In genomic region chr5:78746990-78747389, GRCh38 we compare ENCODE assay signal across 15 cellular contexts.
DNase-seq lines count a peak whose midpoint lies in the region; ATAC-seq and TF ChIP-seq lines count a peak whose summit lies in the region.
"Had no signal": no experiment of that assay in that cellular context is flagged by ENCODE, and none has a peak within 500 bp of the region (broad histone marks: within the 10 kb centered on the region; RNA-seq: fewer than 3 reads in every experiment).

No MANE protein-coding gene starts in this region.

- no peak overlapping the region for H3K4me3 Mint-ChIP-seq in nephron
- H3K4me3 Mint-ChIP-seq: activated CD4-positive, alpha-beta T cell treated with anti-CD3 and anti-CD28 coated beads, Interleukin-2, amount 10 ng/mL, durations not matched to agents 24 days and 14 days; B cell; mesothelial cell of epicardium had no signal

- H3K4me1 ChIP-seq in tibial artery = peaks cover 0 to 41% (median 29%) of the 10 kb centered on the region in 4 donors

- H3K4me3 ChIP-seq in brain microvascular endothelial cell (ENCODE audit: low read depth, low read length) = no peak overlapping the region
- H3K4me3 ChIP-seq in tibial artery = no peak overlapping the region

- no peaks in the 10 kb centered on the region for H3K36me3 Mint-ChIP-seq in nephron (ENCODE audit: low read depth)
- H3K36me3 Mint-ChIP-seq: mesothelial cell of epicardium had no signal

- no peaks in the 10 kb centered on the region for H3K9me3 ChIP-seq in tibial artery

- H3K27ac ChIP-seq in brain microvascular endothelial cell (peak overlapping the region; percentile 69), tibial artery (peak overlapping the region; percentile 66 to 74)

- no peaks in the 10 kb centered on the region for H3K27me3 Mint-ChIP-seq in nephron (ENCODE audit: low read depth)
- H3K27me3 Mint-ChIP-seq: B cell had no signal

- no peak for ATAC-seq in HG03108 (IDR thresholded peaks at IDR 0.05; ENCODE audit: unreplicated experiment)

- H3K27me3 ChIP-seq in brain microvascular endothelial cell (replicated peaks) = no peaks in the 10 kb centered on the region
- no peaks in the 10 kb centered on the region for H3K27me3 ChIP-seq in tibial artery

- no peaks in the 10 kb centered on the region for H3K9me3 Mint-ChIP-seq in nephron
- H3K9me3 Mint-ChIP-seq: activated CD4-positive, alpha-beta T cell treated with anti-CD3 and anti-CD28 coated beads, Interleukin-2, amount 10 ng/mL, durations not matched to agents 24 days and 14 days; mesothelial cell of epicardium had no signal

- no peak for TF ChIP-seq CTCF in brain microvascular endothelial cell (IDR thresholded peaks at IDR 0.05; ENCODE audit: low read depth, low read length, missing control alignments)
- no peak for TF ChIP-seq CTCF in nephron (IDR thresholded peaks at IDR 0.05; ENCODE audit: unreplicated experiment in 3 of 3)
- no peak for TF ChIP-seq CTCF in tibial artery (IDR thresholded peaks at IDR 0.05)

- in situ Hi-C loops in brain microvascular endothelial cell (cut with HindIII; ENCODE audit: low pct_ligation_motif_present, low sequenced_read_pairs) = no loop called here

- peak overlapping the region in 2 of 3 experiments; percentile 49 to 83 for H3K27ac Mint-ChIP-seq in nephron
- H3K27ac Mint-ChIP-seq: activated CD4-positive, alpha-beta T cell treated with anti-CD3 and anti-CD28 coated beads, Interleukin-2, amount 10 ng/mL, durations not matched to agents 24 days and 14 days; B cell; mesothelial cell of epicardium had no signal

- DNase-seq in NCI-H69 (lab: John Stamatoyannopoulos, UW) (peak; percentile 63), brain microvascular endothelial cell (no peak), tibial artery (no peak), HuH-7 (ENCODE audit: low spot score) (no peak), iPS-NIHi11 (ENCODE audit: low spot score) (no peak)
- DNase-seq: activated CD4-positive, alpha-beta T cell treated with anti-CD3 and anti-CD28 coated beads, Interleukin-2, amount 10 ng/mL, durations not matched to agents 24 days and 14 days; activated effector memory CD4-positive, alpha-beta T cell treated with Interleukin-2 at 50 U/mL for 16 hours; cerebellar nuclear complex; KBM-7; NCI-H2171; stimulated activated CD4-positive, alpha-beta T cell treated with anti-CD3 and anti-CD28 coated beads, Interleukin-1b, Interleukin-23, amount 100 ng/mL, for 48 hours had no signal

- intact Hi-C loops in tibial artery (cut with DNase I; ENCODE audit: low total_unique reads) = no loop called here

- peaks cover 43% of the 10 kb centered on the region for H3K4me1 Mint-ChIP-seq in nephron
- H3K4me1 Mint-ChIP-seq: activated CD4-positive, alpha-beta T cell treated with anti-CD3 and anti-CD28 coated beads, Interleukin-2, amount 10 ng/mL, durations not matched to agents 24 days and 14 days; B cell had no signal

- H3K36me3 ChIP-seq in brain microvascular endothelial cell (replicated peaks) = no peaks in the 10 kb centered on the region
- no peaks in the 10 kb centered on the region for H3K36me3 ChIP-seq in tibial artery
